In the genomic region with DNA sequence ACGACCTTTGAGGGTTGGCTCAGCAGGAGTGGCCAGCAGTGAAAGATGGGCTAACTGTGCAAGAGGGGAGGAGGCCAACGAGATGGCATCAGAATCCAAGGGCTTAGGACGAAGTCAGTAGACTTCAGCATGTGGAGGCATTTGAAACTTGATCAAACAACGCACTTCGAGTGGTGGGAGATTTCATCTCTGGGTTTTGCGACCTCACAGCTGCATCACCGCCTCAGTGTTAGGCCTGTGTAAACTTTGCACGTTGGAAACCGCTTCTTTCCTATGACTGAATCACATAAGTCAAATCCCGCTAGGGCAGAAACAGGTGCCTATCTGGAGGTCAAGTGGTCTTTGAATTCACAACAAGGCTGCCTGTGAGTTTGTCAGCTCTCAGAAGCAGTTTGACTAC, we compare ENCODE assay signal across 29 cellular contexts. TPM values are rescaled to one million over a fixed set of nuclear protein-coding genes. Genes with fewer than 3 reads are reported as not detected.
"Had no signal": no experiment of that assay in that cellular context is flagged by ENCODE, and none has a peak within 500 bp of the region (broad histone marks: within the 10 kb centered on the region; RNA-seq: fewer than 3 reads in every experiment).

No MANE protein-coding gene starts in this region.

- H3K36me3 Mint-ChIP-seq: activated naive CD8-positive, alpha-beta T cell; WTC11 had no signal

- H3K27ac Mint-ChIP-seq: activated CD4-positive, alpha-beta T cell treated with anti-CD3 and anti-CD28 coated beads for 36 hours; activated CD4-positive, alpha-beta T cell treated with anti-CD3 and anti-CD28 coated beads, Interleukin-2, amount 10 ng/mL, durations not matched to agents 7 days and 5 days; activated naive CD4-positive, alpha-beta T cell treated with anti-CD3 and anti-CD28 coated beads, Interleukin-2, amount 10 ng/mL, durations not matched to agents 7 days and 5 days; activated naive CD8-positive, alpha-beta T cell; activated naive CD8-positive, alpha-beta T cell treated with anti-CD3 and anti-CD28 coated beads, Interleukin-2, amount 50 U/mL, for 24 hours; activated T-helper 1 cell treated with anti-CD3 and anti-CD28 coated beads, Interleukin-12 subunit alpha, Interleukin-12 subunit beta, Interleukin-2, Interleukin-4 antibody, amounts not matched to agents 30 ng/mL and 10 ng/mL and 1 ng/mL, durations not matched to agents 14 hours and 24 hours and 36 hours; brain; T-helper 2 cell treated with Interferon-gamma antibody and Interleukin-4, amounts not matched to agents 5 μg/mL and 100 μg/mL, for 36 hours; WTC11 had no signal

- DNase-seq: activated CD4-positive, alpha-beta T cell treated with anti-CD3 and anti-CD28 coated beads for 36 hours; activated CD4-positive, alpha-beta T cell treated with anti-CD3 and anti-CD28 coated beads, Interleukin-2, amount 10 ng/mL, durations not matched to agents 7 days and 5 days; activated CD4-positive, alpha-beta T cell treated with anti-CD3 and anti-CD28 coated beads, Interleukin-2, amount 50 U/mL, for 48 hours; activated CD8-positive, alpha-beta memory T cell treated with anti-CD3 and anti-CD28 coated beads, Interleukin-2, amount 50 U/mL, for 4 hours; activated naive CD4-positive, alpha-beta T cell treated with anti-CD3 and anti-CD28 coated beads, Interleukin-2, amount 10 ng/mL, durations not matched to agents 7 days and 5 days; activated naive CD8-positive, alpha-beta T cell treated with anti-CD3 and anti-CD28 coated beads, Interleukin-2, amount 50 U/mL, for 24 hours; activated T-cell treated with anti-CD3 and anti-CD28 coated beads for 4 hours; activated T-cell treated with anti-CD3 and anti-CD28 coated beads, Interleukin-2, amount 50 U/mL, for 4 hours; anterior cingulate cortex; caudate nucleus; cerebellar nuclear complex; KG1; NCI-H1092 treated with DMSO at 0.1 percent for 48 hours; NCI-H1417; NCI-H146; NCI-H187; NCI-H2029 treated with DMSO at 0.1 percent for 48 hours; NCI-H2107; NCI-H2171; NCI-H510A treated with DMSO at 0.1 percent for 48 hours; NCI-H526 treated with DMSO at 0.1 percent for 48 hours had no signal

- H3K4me3 Mint-ChIP-seq: activated CD4-positive, alpha-beta T cell treated with anti-CD3 and anti-CD28 coated beads for 36 hours; activated CD4-positive, alpha-beta T cell treated with anti-CD3 and anti-CD28 coated beads, Interleukin-2, amount 10 ng/mL, durations not matched to agents 7 days and 5 days; activated naive CD4-positive, alpha-beta T cell treated with anti-CD3 and anti-CD28 coated beads, Interleukin-2, amount 10 ng/mL, durations not matched to agents 7 days and 5 days; activated naive CD8-positive, alpha-beta T cell; activated naive CD8-positive, alpha-beta T cell treated with anti-CD3 and anti-CD28 coated beads, Interleukin-2, amount 50 U/mL, for 24 hours; activated T-cell treated with anti-CD3 and anti-CD28 coated beads, Interleukin-2, amount 50 U/mL, for 4 hours; activated T-helper 1 cell treated with anti-CD3 and anti-CD28 coated beads, Interleukin-12 subunit alpha, Interleukin-12 subunit beta, Interleukin-2, Interleukin-4 antibody, amounts not matched to agents 30 ng/mL and 10 ng/mL and 1 ng/mL, durations not matched to agents 14 hours and 24 hours and 36 hours; brain; T-helper 2 cell treated with Interferon-gamma antibody and Interleukin-4, amounts not matched to agents 5 μg/mL and 100 μg/mL, for 36 hours; WTC11 had no signal

- H3K9me3 Mint-ChIP-seq: activated CD4-positive, alpha-beta T cell treated with anti-CD3 and anti-CD28 coated beads, Interleukin-2, amount 10 ng/mL, durations not matched to agents 7 days and 5 days; activated naive CD4-positive, alpha-beta T cell treated with anti-CD3 and anti-CD28 coated beads, Interleukin-2, amount 10 ng/mL, durations not matched to agents 7 days and 5 days; activated naive CD8-positive, alpha-beta T cell treated with anti-CD3 and anti-CD28 coated beads, Interleukin-2, amount 50 U/mL, for 24 hours; activated T-cell treated with anti-CD3 and anti-CD28 coated beads, Interleukin-2, amount 50 U/mL, for 4 hours; activated T-helper 1 cell treated with anti-CD3 and anti-CD28 coated beads, Interleukin-12 subunit alpha, Interleukin-12 subunit beta, Interleukin-2, Interleukin-4 antibody, amounts not matched to agents 30 ng/mL and 10 ng/mL and 1 ng/mL, durations not matched to agents 14 hours and 24 hours and 36 hours; T-helper 2 cell treated with Interferon-gamma antibody and Interleukin-4, amounts not matched to agents 5 μg/mL and 100 μg/mL, for 36 hours; WTC11 had no signal

- H3K27me3 Mint-ChIP-seq: activated CD4-positive, alpha-beta T cell treated with anti-CD3 and anti-CD28 coated beads for 36 hours; activated CD4-positive, alpha-beta T cell treated with anti-CD3 and anti-CD28 coated beads, Interleukin-2, amount 10 ng/mL, durations not matched to agents 7 days and 5 days; activated naive CD4-positive, alpha-beta T cell treated with anti-CD3 and anti-CD28 coated beads, Interleukin-2, amount 10 ng/mL, durations not matched to agents 7 days and 5 days; activated naive CD8-positive, alpha-beta T cell; activated naive CD8-positive, alpha-beta T cell treated with anti-CD3 and anti-CD28 coated beads, Interleukin-2, amount 50 U/mL, for 24 hours; brain had no signal

RNA-seq across cellular contexts. Expression of a gene that starts 17.8 kb away (rescaled TPM):
- total RNA-seq: activated CD4-positive, alpha-beta T cell treated with anti-CD3 and anti-CD28 coated beads for 36 hours; activated CD4-positive, alpha-beta T cell treated with anti-CD3 and anti-CD28 coated beads, Interleukin-2, amount 10 ng/mL, durations not matched to agents 7 days and 5 days; activated T-helper 1 cell treated with anti-CD3 and anti-CD28 coated beads, Interleukin-12 subunit alpha, Interleukin-12 subunit beta, Interleukin-2, Interleukin-4 antibody, amounts not matched to agents 30 ng/mL and 10 ng/mL and 1 ng/mL, durations not matched to agents 14 hours and 24 hours and 36 hours; T-helper 1 cell treated with Interleukin-12 subunit alpha and Interleukin-12 subunit beta and Interleukin-4 antibody, amounts not matched to agents 30 ng/mL and 1 ng/mL, for 36 hours had no signal

RNA-seq across cellular contexts. Expression of a gene that starts 53.4 kb away (rescaled TPM):
- total RNA-seq: activated CD4-positive, alpha-beta T cell treated with anti-CD3 and anti-CD28 coated beads for 36 hours; activated CD4-positive, alpha-beta T cell treated with anti-CD3 and anti-CD28 coated beads, Interleukin-2, amount 10 ng/mL, durations not matched to agents 7 days and 5 days; activated T-cell treated with anti-CD3 and anti-CD28 coated beads, Interleukin-2, amount 50 U/mL, for 4 hours; activated T-helper 1 cell treated with anti-CD3 and anti-CD28 coated beads, Interleukin-12 subunit alpha, Interleukin-12 subunit beta, Interleukin-2, Interleukin-4 antibody, amounts not matched to agents 30 ng/mL and 10 ng/mL and 1 ng/mL, durations not matched to agents 14 hours and 24 hours and 36 hours; bronchial epithelial cell; RPMI7951; T-helper 1 cell treated with Interleukin-12 subunit alpha and Interleukin-12 subunit beta and Interleukin-4 antibody, amounts not matched to agents 30 ng/mL and 1 ng/mL, for 36 hours had no signal
